Comparison of ENCODE assay signal across 1 cellular context in the genomic region with DNA sequence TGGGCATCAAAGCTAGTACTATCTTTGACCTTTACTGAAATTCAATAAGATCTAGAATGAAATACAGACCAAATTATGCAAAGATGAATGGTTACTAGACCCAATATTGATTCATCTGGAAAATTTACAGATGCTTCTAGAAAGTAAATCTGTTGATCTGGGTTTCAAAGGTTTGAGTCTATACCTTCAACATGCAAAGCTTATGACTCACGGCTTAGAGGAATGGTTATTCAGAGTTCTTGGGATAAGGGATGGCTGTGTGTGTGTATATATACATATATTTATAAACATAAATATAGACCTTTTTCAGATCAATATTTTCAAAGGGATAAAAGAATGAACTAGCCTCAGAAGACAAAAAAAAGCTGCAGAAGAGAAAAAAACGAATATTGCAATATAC.
TF ChIP-seq lines count a peak whose summit lies in the region.

No MANE protein-coding gene starts in this region.

TF ChIP-seq in HepG2, 621 proteins besides CTCF, POLR2A, EP300 and RAD21:
- TF ChIP-seq MLXIP (CRISPR knock-in tag; IDR thresholded peaks at IDR 0.05; ENCODE audit: borderline replicate concordance) (no peak), SKIL (CRISPR knock-in tag; IDR thresholded peaks at IDR 0.05; ENCODE audit: borderline replicate concordance) (no peak), ZUFSP (CRISPR knock-in tag; IDR thresholded peaks at IDR 0.05; ENCODE audit: borderline replicate concordance) (no peak), ZNF512 (CRISPR knock-in tag; IDR thresholded peaks at IDR 0.05) (no peak), ZNF703 (CRISPR knock-in tag; IDR thresholded peaks at IDR 0.05; ENCODE audit: borderline replicate concordance) (no peak), ZNF501 (CRISPR knock-in tag; IDR thresholded peaks at IDR 0.05) (no peak), THAP11 (CRISPR knock-in tag; IDR thresholded peaks at IDR 0.05) (no peak), ZNF772 (CRISPR knock-in tag; IDR thresholded peaks at IDR 0.05) (no peak), EZH2 (conservative IDR thresholded peaks at IDR 0.05; ENCODE audit: low read depth, low read length) (no peak), TEAD3 (CRISPR knock-in tag; optimal IDR thresholded peaks at IDR 0.05; ENCODE audit: borderline replicate concordance) (no peak), ZNF280D (CRISPR knock-in tag; IDR thresholded peaks at IDR 0.05) (no peak)
